ENCODE assay signal across 8 cellular contexts in genomic region chr12:53065975-53066593, GRCh38. TPM values are rescaled to one million over a fixed set of nuclear protein-coding genes. Genes with fewer than 3 reads are reported as not detected.
DNase-seq lines count a peak whose midpoint lies in the region; ATAC-seq lines count a peak whose summit lies in the region.

No MANE protein-coding gene starts in this region.

- H2BK12ac ChIP-seq in trophoblast cell (ENCODE audit: low read length), result no peak overlapping the region

- H3K79me2 ChIP-seq in trophoblast cell (ENCODE audit: control insufficient read depth, insufficient read depth, low read length, poor library complexity), result no peaks in the 10 kb centered on the region

- no peak overlapping the region for H2BK5ac ChIP-seq in trophoblast cell (ENCODE audit: low read depth, low read length, poor library complexity)

- DNase-seq in Caki2 (ENCODE audit: low read depth), result peak; percentile 68
- DNase-seq in Kasumi-1 (lab: John Stamatoyannopoulos, UW), result peak; percentile 48 to 62
- peak; percentile 79 to 89 for DNase-seq in SJCRH30
- DNase-seq in activated naive CD4-positive, alpha-beta T cell treated with anti-CD3 and anti-CD28 coated beads, Interleukin-2, amount 10 ng/mL, durations not matched to agents 7 days and 5 days, result peak; percentile 78
- peak; percentile 79 for DNase-seq in glomerular visceral epithelial cell (ENCODE audit: extremely low spot score)
- DNase-seq in trophoblast cell, result peak; percentile 83 to 84
- DNase-seq in ureter (ENCODE audit: low spot score), result peak; percentile 84

- H3K4me1 Mint-ChIP-seq in activated naive CD4-positive, alpha-beta T cell treated with anti-CD3 and anti-CD28 coated beads, Interleukin-2, amount 10 ng/mL, durations not matched to agents 7 days and 5 days, result peaks cover 5% of the 10 kb centered on the region

- ATAC-seq in GM19455 (IDR thresholded peaks at IDR 0.05; ENCODE audit: unreplicated experiment), result no peak

- H3K36me3 Mint-ChIP-seq in activated naive CD4-positive, alpha-beta T cell treated with anti-CD3 and anti-CD28 coated beads, Interleukin-2, amount 10 ng/mL, durations not matched to agents 7 days and 5 days, result peaks cover 26% of the 10 kb centered on the region

- H4K91ac ChIP-seq in trophoblast cell (ENCODE audit: low read depth, low read length), result no peak overlapping the region

- CTCF ChIA-PET in activated naive CD4-positive, alpha-beta T cell treated with anti-CD3 and anti-CD28 coated beads, Interleukin-2, amount 10 ng/mL, durations not matched to agents 7 days and 5 days (lab: Charles Lee), result interaction anchor here (0.7 to 12.1 kb wide), 39 partner anchors 8 to 447 kb away, joined by 3 to 250 read pairs (median 4); partner anchors contain the start of genes IGFBP6, ITGB7, SOAT2 and SPRYD3

- no peak overlapping the region for H3K4me2 ChIP-seq in trophoblast cell (ENCODE audit: low read length)

- H2BK120ac ChIP-seq in trophoblast cell (ENCODE audit: insufficient read depth, low read length, poor library complexity), result no peak overlapping the region

- no peak overlapping the region for H3K18ac ChIP-seq in trophoblast cell (ENCODE audit: low read length)

- peaks cover 5% of the 10 kb centered on the region for H3K27me3 Mint-ChIP-seq in activated naive CD4-positive, alpha-beta T cell treated with anti-CD3 and anti-CD28 coated beads, Interleukin-2, amount 10 ng/mL, durations not matched to agents 7 days and 5 days

- no peak overlapping the region for H2AK5ac ChIP-seq in trophoblast cell (ENCODE audit: low read length)

- no peaks in the 10 kb centered on the region for H3K79me1 ChIP-seq in trophoblast cell (ENCODE audit: low read length)

- H3K36me3 ChIP-seq in SJCRH30 (no peaks in the 10 kb centered on the region), trophoblast cell (ENCODE audit: control insufficient read depth in 1 of 2, insufficient read depth in 2 of 2, low read length in 2 of 2) (peaks cover 14 to 20% of the 10 kb centered on the region in 2 experiments)

- H3K27ac Mint-ChIP-seq in activated naive CD4-positive, alpha-beta T cell treated with anti-CD3 and anti-CD28 coated beads, Interleukin-2, amount 10 ng/mL, durations not matched to agents 7 days and 5 days, result no peak overlapping the region

- no peaks in the 10 kb centered on the region for H3K9me3 ChIP-seq in SJCRH30 (replicated peaks)
- peaks cover 4% of the 10 kb centered on the region for H3K9me3 ChIP-seq in trophoblast cell (ENCODE audit: insufficient read depth, low read depth, low read length)

- no peak overlapping the region for H3K4ac ChIP-seq in trophoblast cell (ENCODE audit: low read depth, low read length)

- peaks cover 26% of the 10 kb centered on the region for H3K4me1 ChIP-seq in SJCRH30
- H3K4me1 ChIP-seq in trophoblast cell (ENCODE audit: control insufficient read depth in 1 of 2, insufficient read depth in 2 of 2, low read length in 2 of 2), result no peaks in the 10 kb centered on the region

- no peak overlapping the region for H4K8ac ChIP-seq in trophoblast cell (ENCODE audit: low read depth, low read length)

- in situ Hi-C loops in Caki2 (cut with HindIII; ENCODE audit: low pct_unique_long_range_greater_than_20kb, low sequenced_read_pairs), result no loop called here

- H3K23ac ChIP-seq in trophoblast cell (ENCODE audit: low read length), result no peak overlapping the region

- no peak overlapping the region for H3K9ac ChIP-seq in trophoblast cell (ENCODE audit: low read length)

- no peak overlapping the region for H4K12ac ChIP-seq in trophoblast cell (ENCODE audit: low read depth, low read length)

- no peaks in the 10 kb centered on the region for H3K9me3 Mint-ChIP-seq in activated naive CD4-positive, alpha-beta T cell treated with anti-CD3 and anti-CD28 coated beads, Interleukin-2, amount 10 ng/mL, durations not matched to agents 7 days and 5 days

- H3K27me3 ChIP-seq in SJCRH30 (no peaks in the 10 kb centered on the region), trophoblast cell (ENCODE audit: insufficient read depth, low read length) (no peaks in the 10 kb centered on the region)

- H3K4me3 Mint-ChIP-seq in activated naive CD4-positive, alpha-beta T cell treated with anti-CD3 and anti-CD28 coated beads, Interleukin-2, amount 10 ng/mL, durations not matched to agents 7 days and 5 days, result no peak overlapping the region

- H2AFZ ChIP-seq in trophoblast cell (ENCODE audit: insufficient read depth, low read length, poor library complexity), result no peak overlapping the region

- H3K14ac ChIP-seq in trophoblast cell (ENCODE audit: low read length), result no peak overlapping the region

- WGBS in trophoblast cell (ENCODE audit: extremely low coverage, insufficient coverage, insufficient read length), result no CpG with 5 or more reads among the region's 16 CpGs

- H3K27ac ChIP-seq in SJCRH30 (no peak overlapping the region), trophoblast cell (ENCODE audit: low read depth, low read length) (no peak overlapping the region)

- H3K4me3 ChIP-seq in SJCRH30 (no peak overlapping the region), trophoblast cell (ENCODE audit: low read depth, low read length) (no peak overlapping the region)

RNA-seq across cellular contexts. Expression of gene SPRYD3, which starts 13.1 kb away (rescaled TPM):
- 35.2 and 48.2 TPM in 2 replicates for total RNA-seq in Caki2 (2014; rRNA removed; shearing (Covaris generic); ENCODE audit: low replicate concordance)
- total RNA-seq in SJCRH30 (2014; rRNA removed; shearing (Covaris generic)), result 8.9 and 10.4 TPM in 2 replicates
- 7.1 and 7.5 TPM in 2 replicates for polyA plus RNA-seq in trophoblast cell (2013)
- 66.6 TPM for total RNA-seq in ureter

RNA-seq across cellular contexts. Expression of gene TNS2, which starts 16.2 kb away (rescaled TPM):
- 5.1 and 5.6 TPM in 2 replicates for total RNA-seq in Caki2 (2014; rRNA removed; shearing (Covaris generic); ENCODE audit: low replicate concordance)
- total RNA-seq in SJCRH30 (2014; rRNA removed; shearing (Covaris generic)), result 13.3 and 16.1 TPM in 2 replicates
- polyA plus RNA-seq in trophoblast cell (2013), result 2.8 and 5.7 TPM in 2 replicates
- 198 TPM for total RNA-seq in ureter

RNA-seq across cellular contexts. Expression of gene IGFBP6, which starts 31.4 kb away (rescaled TPM):
- total RNA-seq in Caki2 (2014; rRNA removed; shearing (Covaris generic); ENCODE audit: low replicate concordance), result 265 TPM in 2 replicates
- 11.5 and 13.0 TPM in 2 replicates for total RNA-seq in SJCRH30 (2014; rRNA removed; shearing (Covaris generic))
- 0.07 and 0.12 TPM in 2 replicates for polyA plus RNA-seq in trophoblast cell (2013)
- total RNA-seq in ureter, result 133 TPM

RNA-seq across cellular contexts. Expression of gene SOAT2, which starts 37.2 kb away (rescaled TPM):
- total RNA-seq in Caki2 (2014; rRNA removed; shearing (Covaris generic); ENCODE audit: low replicate concordance), result not detected in 2 replicates
- total RNA-seq in SJCRH30 (2014; rRNA removed; shearing (Covaris generic)), result not detected in 2 replicates
- polyA plus RNA-seq in trophoblast cell (2013), result not detected in 2 replicates
- total RNA-seq in ureter, result 0.18 TPM

RNA-seq across cellular contexts. Expression of gene EIF4B, which starts 59.8 kb away (rescaled TPM):
- 834 and 874 TPM in 2 replicates for total RNA-seq in Caki2 (2014; rRNA removed; shearing (Covaris generic); ENCODE audit: low replicate concordance)
- total RNA-seq in SJCRH30 (2014; rRNA removed; shearing (Covaris generic)), result 505 and 541 TPM in 2 replicates
- polyA plus RNA-seq in trophoblast cell (2013), result 342 and 356 TPM in 2 replicates
- 474 TPM for total RNA-seq in ureter

Comparison
In these comparisons a context has a peak if more than half of its experiments do, and no peak if none do; other contexts are left out.
1. RNA of gene TNS2, which starts 16.2 kb away (total RNA-seq): 198 TPM in ureter (single experiment); 13.3 to 16.1 TPM in SJCRH30 and 5.1 to 5.6 TPM in Caki2; every median in the first group is over 10 times any median in the second.
2. Peak in every context shown above with its lines, with median percentiles within 50 percentile points of each other: DNase-seq.